ENCODE assay signal across 18 cellular contexts in genomic region chr10:3442451-3442990, GRCh38.
DNase-seq lines count a peak whose midpoint lies in the region.
"Had no signal": no experiment of that assay in that cellular context is flagged by ENCODE, and none has a peak within 500 bp of the region (broad histone marks: within the 10 kb centered on the region; RNA-seq: fewer than 3 reads in every experiment).

No MANE protein-coding gene starts in this region.

- no peaks in the 10 kb centered on the region for H3K79me2 ChIP-seq in trophoblast cell (ENCODE audit: control insufficient read depth, insufficient read depth, low read length, poor library complexity)

- H3K18ac ChIP-seq in trophoblast cell (ENCODE audit: low read length), result no peak overlapping the region

- H4K91ac ChIP-seq in trophoblast cell (ENCODE audit: low read depth, low read length), result no peak overlapping the region

- no peak overlapping the region for H3K9ac ChIP-seq in trophoblast cell (ENCODE audit: low read length)
- H3K9ac ChIP-seq: GM23248, KMS-11 had no signal

- H3K4me1 ChIP-seq in trophoblast cell (ENCODE audit: control insufficient read depth in 1 of 2, insufficient read depth in 2 of 2, low read length in 2 of 2), result no peaks in the 10 kb centered on the region
- H3K4me1 ChIP-seq: A549, Caco-2 had no signal

- no peak overlapping the region for H2BK5ac ChIP-seq in trophoblast cell (ENCODE audit: low read depth, low read length, poor library complexity)

- no peaks in the 10 kb centered on the region for H3K27me3 ChIP-seq in trophoblast cell (ENCODE audit: insufficient read depth, low read length)

- no peaks in the 10 kb centered on the region for H3K79me1 ChIP-seq in trophoblast cell (ENCODE audit: low read length)

- H2BK12ac ChIP-seq in trophoblast cell (ENCODE audit: low read length), result no peak overlapping the region

- H3K23ac ChIP-seq in trophoblast cell (ENCODE audit: low read length), result no peak overlapping the region

- H3K9me3 ChIP-seq in trophoblast cell (ENCODE audit: insufficient read depth, low read depth, low read length), result no peaks in the 10 kb centered on the region
- H3K9me3 ChIP-seq: A549, Caco-2 had no signal

- peak; percentile 29 for DNase-seq in EH (ENCODE audit: low read depth)
- DNase-seq in RPMI7951 (ENCODE audit: low read depth), result peak; percentile 30
- peak; percentile 50 for DNase-seq in fibroblast of gingiva (ENCODE audit: low read depth)
- peak; percentile 48 to 68 for DNase-seq in trophoblast cell
- DNase-seq in DMS153 (lab: John Stamatoyannopoulos, UW), result no peak
- no peak for DNase-seq in NCI-H187 treated with DMSO at 0.1 percent for 48 hours (lab: John Stamatoyannopoulos, UW)
- DNase-seq in hippocampal formation (lab: John Stamatoyannopoulos, UW), result no peak
- DNase-seq: AML-193; Caco-2; CD4-positive, alpha-beta T cell; DND-41; GM23248; HCEC 1CT; HFFc6 had no signal

- H2BK120ac ChIP-seq in trophoblast cell (ENCODE audit: insufficient read depth, low read length, poor library complexity), result no peak overlapping the region

- H3K4ac ChIP-seq in trophoblast cell (ENCODE audit: low read depth, low read length), result no peak overlapping the region

- H2AFZ ChIP-seq in trophoblast cell (ENCODE audit: insufficient read depth, low read length, poor library complexity), result no peak overlapping the region
- H2AFZ ChIP-seq: GM23248 had no signal

- no peak overlapping the region for H3K4me2 ChIP-seq in trophoblast cell (ENCODE audit: low read length)
- H3K4me2 ChIP-seq: A549, KMS-11 had no signal

- no peak overlapping the region for H3K4me3 ChIP-seq in trophoblast cell (ENCODE audit: low read depth, low read length)
- H3K4me3 ChIP-seq: A549, GM23248 had no signal

- H3K14ac ChIP-seq in trophoblast cell (ENCODE audit: low read length), result no peak overlapping the region

- no peak overlapping the region for H4K8ac ChIP-seq in trophoblast cell (ENCODE audit: low read depth, low read length)

- no CpG with 5 or more reads among the region's 8 CpGs for WGBS in trophoblast cell (ENCODE audit: extremely low coverage, insufficient coverage, insufficient read length)

- H4K12ac ChIP-seq in trophoblast cell (ENCODE audit: low read depth, low read length), result no peak overlapping the region

- H2AK5ac ChIP-seq in trophoblast cell (ENCODE audit: low read length), result no peak overlapping the region

- H3K27ac ChIP-seq in trophoblast cell (ENCODE audit: low read depth, low read length), result no peak overlapping the region
- H3K27ac ChIP-seq: 22Rv1, A549, C4-2B, GM23248, KMS-11 had no signal

- no peaks in the 10 kb centered on the region for H3K36me3 ChIP-seq in trophoblast cell (ENCODE audit: control insufficient read depth in 1 of 2, insufficient read depth in 2 of 2, low read length in 2 of 2)

Comparison
In these comparisons a context has a peak if more than half of its experiments do, and no peak if none do; other contexts are left out.
1. DNase-seq: peak in EH (single experiment), RPMI7951 (single experiment), fibroblast of gingiva (single experiment) and trophoblast cell (2 of 2); none in DMS153 (single experiment), NCI-H187 treated with DMSO at 0.1 percent for 48 hours (single experiment) and hippocampal formation (0 of 2).